1 cellular context compared by ENCODE assay signal in genomic region chr2:240947176-240947575, GRCh38.
TF ChIP-seq lines count a peak whose summit lies in the region.

No MANE protein-coding gene starts in this region.

TF ChIP-seq in HCT116, 20 proteins besides CTCF, POLR2A, EP300 and RAD21 (continued from another document):
- no peak for TF ChIP-seq EZH2phosphoT487 (IDR thresholded peaks at IDR 0.05; ENCODE audit: borderline replicate concordance)
